Comparison of ENCODE assay signal across 11 cellular contexts in genomic region chr3:39810647-39811161, GRCh38. TPM values are rescaled to one million over a fixed set of nuclear protein-coding genes. Genes with fewer than 3 reads are reported as not detected.
A peak's percentile ranks its signal among the peaks of the same experiment; 100 is the strongest.
DNase-seq lines count a peak whose midpoint lies in the region; FAIRE-seq and TF ChIP-seq lines count a peak whose summit lies in the region.
"Had no signal": no experiment of that assay in that cellular context is flagged by ENCODE, and none has a peak within 500 bp of the region (broad histone marks: within the 10 kb centered on the region; RNA-seq: fewer than 3 reads in every experiment).

No MANE protein-coding gene starts in this region.

- no peaks in the 10 kb centered on the region for H3K4me1 ChIP-seq in CD4-positive, alpha-beta memory T cell (ENCODE audit: insufficient read depth, low read length)

- H3K27me3 Mint-ChIP-seq in CD4-positive, alpha-beta memory T cell: peaks cover 37 to 40% of the 10 kb centered on the region in 2 donors
- peaks cover 76% of the 10 kb centered on the region for H3K27me3 Mint-ChIP-seq in progenitor cell of endocrine pancreas

- CTCF ChIA-PET in CD4-positive, alpha-beta memory T cell (lab: Charles Lee; ENCODE audit: partially characterized antibody): no interaction called here

- H3K27ac ChIP-seq in CD4-positive, alpha-beta memory T cell (ENCODE audit: low read depth, low read length): no peak overlapping the region

- no peaks in the 10 kb centered on the region for H3K36me3 ChIP-seq in CD4-positive, alpha-beta memory T cell (ENCODE audit: insufficient read depth, low read length)

- peaks cover 7 to 23% (median 15%) of the 10 kb centered on the region in 4 donors for H3K4me1 Mint-ChIP-seq in CD4-positive, alpha-beta memory T cell
- H3K4me1 Mint-ChIP-seq in progenitor cell of endocrine pancreas (ENCODE audit: low read depth): peaks cover 14% of the 10 kb centered on the region

- no peak overlapping the region for H3K4me3 ChIP-seq in CD4-positive, alpha-beta memory T cell (ENCODE audit: low read length in 2 of 2)
- H3K4me3 ChIP-seq in epithelial cell of proximal tubule (ENCODE audit: low read depth, low read length): peak overlapping the region; percentile 67

- H3K36me3 Mint-ChIP-seq in CD4-positive, alpha-beta memory T cell: peaks cover 0 to 4% of the 10 kb centered on the region in 2 donors
- no peaks in the 10 kb centered on the region for H3K36me3 Mint-ChIP-seq in progenitor cell of endocrine pancreas (ENCODE audit: insufficient read depth)

- H3K4me3 Mint-ChIP-seq in CD4-positive, alpha-beta memory T cell: peak overlapping the region in 7 of 8 donors; percentile 10 to 63 (median 43)
- H3K4me3 Mint-ChIP-seq in progenitor cell of endocrine pancreas (ENCODE audit: low read depth): peak overlapping the region; percentile 82

- no peaks in the 10 kb centered on the region for H3K9me3 ChIP-seq in CD4-positive, alpha-beta memory T cell (ENCODE audit: control insufficient read depth in 1 of 2, low read length in 2 of 2)

- POLR2A ChIA-PET in CD4-positive, alpha-beta memory T cell (lab: Charles Lee; ENCODE audit: partially characterized antibody): no interaction called here

- H3K27me3 ChIP-seq in CD4-positive, alpha-beta memory T cell (ENCODE audit: insufficient read depth, low read length): peaks cover 9% of the 10 kb centered on the region

- intact Hi-C loops in CD4-positive, alpha-beta memory T cell (cut with micrococcal nuclease): no loop called here

- peaks cover 0 to 5% (median 2%) of the 10 kb centered on the region in 8 donors for H3K9me3 Mint-ChIP-seq in CD4-positive, alpha-beta memory T cell
- H3K9me3 Mint-ChIP-seq in progenitor cell of endocrine pancreas (ENCODE audit: low read depth): no peaks in the 10 kb centered on the region

- no peak for FAIRE-seq in urothelium cell line (lab: Jason Lieb, UNC)

- H3K27ac Mint-ChIP-seq in CD4-positive, alpha-beta memory T cell: no peak overlapping the region
- H3K27ac Mint-ChIP-seq in progenitor cell of endocrine pancreas: peak overlapping the region; percentile 73

- TF ChIP-seq CTCF in epithelial cell of proximal tubule (conservative IDR thresholded peaks at IDR 0.05; ENCODE audit: low read depth, low read length): no peak
- TF ChIP-seq CTCF in progenitor cell of endocrine pancreas (IDR thresholded peaks at IDR 0.05; ENCODE audit: unreplicated experiment): no peak

- no peak for DNase-seq in CD4-positive, alpha-beta memory T cell
- DNase-seq in NCI-H526 (lab: John Stamatoyannopoulos, UW) (peak; percentile 22 to 42), epithelial cell of proximal tubule (ENCODE audit: low read depth) (no peak), progenitor cell of endocrine pancreas (ENCODE audit: low spot score, unreplicated experiment) (no peak), urothelium cell line (ENCODE audit: low spot score) (no peak), NCI-H446 (lab: John Stamatoyannopoulos, UW) (no peak), midbrain (lab: John Stamatoyannopoulos, UW) (no peak), dedifferentiated amniotic fluid mesenchymal stem cell (ENCODE audit: extremely low spot score) (no peak)
- DNase-seq: activated T-cell treated with anti-CD3 and anti-CD28 coated beads for 4 hours; stimulated activated CD8-positive, alpha-beta memory T cell treated with anti-CD3 and anti-CD28 coated beads, Interleukin-4, amount 100 ng/mL, for 48 hours had no signal

RNA-seq across cellular contexts. Expression of gene MYRIP, which starts 1.3 kb away (rescaled TPM):
- not detected for total RNA-seq in CD4-positive, alpha-beta memory T cell
- not detected for polyA plus RNA-seq in CD4-positive, alpha-beta memory T cell
- total RNA-seq in epithelial cell of proximal tubule (0.12 and 0.29 TPM in 2 replicates), progenitor cell of endocrine pancreas (0.29 and 0.57 TPM in 2 replicates)
- total RNA-seq: fibroblast of lung had no signal

Comparison
In these comparisons a context has a peak if more than half of its experiments do, and no peak if none do; other contexts are left out.
1. DNase-seq: peak in NCI-H526 (2 of 2); none in CD4-positive, alpha-beta memory T cell (0 of 5), epithelial cell of proximal tubule (single experiment), progenitor cell of endocrine pancreas (single experiment), urothelium cell line (single experiment), NCI-H446 (0 of 2), midbrain (single experiment) and dedifferentiated amniotic fluid mesenchymal stem cell (single experiment).